22 cellular contexts compared by ENCODE assay signal in the genomic region with DNA sequence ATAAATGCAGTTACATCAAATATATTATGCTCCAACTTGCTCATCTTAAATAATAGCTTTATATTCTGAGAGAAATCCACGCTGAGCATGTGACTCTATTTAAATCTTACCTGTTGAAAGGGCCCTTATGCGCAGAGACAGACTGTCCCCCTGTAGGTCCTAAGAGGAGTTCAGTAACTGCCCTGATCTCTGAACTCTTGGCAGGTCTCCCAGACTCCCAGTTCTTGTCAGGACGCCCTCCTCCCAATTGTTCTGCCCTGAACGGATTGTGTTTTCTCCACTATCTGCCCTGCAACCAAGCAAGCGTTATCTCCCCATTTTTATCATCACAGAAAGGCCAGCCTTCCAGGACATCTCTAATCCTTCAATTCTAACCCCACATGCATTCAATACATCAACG.
"Had no signal": no experiment of that assay in that cellular context is flagged by ENCODE, and none has a peak within 500 bp of the region (broad histone marks: within the 10 kb centered on the region; RNA-seq: fewer than 3 reads in every experiment).

No MANE protein-coding gene starts in this region.

- FAIRE-seq: RCC 7860 had no signal

- DNase-seq: IMR-90, Karpas-422, KG1, MG63, NCI-H1092, NCI-H1105 treated with DMSO at 0.1 percent for 48 hours, NCI-H1417 treated with DMSO at 0.1 percent for 48 hours, NCI-H146, NCI-H1694 treated with DMSO at 0.1 percent for 48 hours, NCI-H1930, NCI-H2081, NCI-H2107, NCI-H2227 treated with DMSO at 0.1 percent for 48 hours, NCI-H524, NCI-H526 treated with DMSO at 0.1 percent for 48 hours, NCI-H748 treated with DMSO at 0.1 percent for 48 hours, Right ventricle myocardium superior, RPMI8226, SIG-M5 had no signal

- H3K27me3 ChIP-seq: MG63, SJSA1 had no signal

- H3K4me3 ChIP-seq: MG63, SJSA1, SK-N-MC had no signal

- H3K9me3 ChIP-seq: SJSA1 had no signal

- H3K36me3 ChIP-seq: MG63, SJSA1 had no signal

- H3K4me1 ChIP-seq: SJSA1 had no signal

- H3K27ac ChIP-seq: SJSA1, SK-N-MC had no signal
